Comparison of ENCODE assay signal across 8 cellular contexts in the genomic region with DNA sequence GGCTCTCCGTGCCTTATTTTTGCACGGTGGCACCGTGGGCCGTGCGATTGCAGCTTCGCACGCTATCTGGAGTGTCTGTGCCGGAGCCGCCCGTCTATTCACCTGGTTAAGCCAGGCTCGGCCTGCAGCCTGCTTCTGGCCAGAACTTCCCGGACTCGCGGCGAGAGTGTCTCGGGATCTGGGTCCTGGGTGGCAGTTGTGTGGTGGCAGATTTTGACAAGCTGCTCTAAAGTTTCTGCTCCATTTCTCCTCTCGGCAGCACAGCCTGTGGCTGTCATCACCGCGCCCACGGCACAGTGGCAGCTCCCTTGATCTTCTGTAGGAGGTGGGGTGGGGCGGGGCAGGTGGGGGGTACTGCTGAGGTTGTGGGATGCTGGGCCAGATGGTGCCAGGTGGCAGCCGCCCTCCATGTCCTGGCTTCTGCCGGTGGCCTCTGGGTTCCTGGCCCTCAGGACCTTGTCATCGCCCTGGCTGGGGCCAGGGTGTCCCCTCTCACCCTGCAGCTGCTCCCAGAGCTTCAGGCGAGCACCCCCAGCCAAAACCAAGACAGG. TPM values are rescaled to one million over a fixed set of nuclear protein-coding genes. Genes with fewer than 3 reads are reported as not detected.
DNase-seq lines count a peak whose midpoint lies in the region; FAIRE-seq and TF ChIP-seq lines count a peak whose summit lies in the region.

No MANE protein-coding gene starts in this region.

- no peak overlapping the region for H3K4me3 ChIP-seq in DOHH2 (ENCODE audit: low read length)
- H3K4me3 ChIP-seq in brain microvascular endothelial cell (ENCODE audit: low read depth, low read length): peak overlapping the region; percentile 67
- H3K4me3 ChIP-seq in liver (ENCODE audit: low read depth in 1 of 3, low read length in 3 of 3): peak overlapping the region in 1 of 3 donors; percentile 46

- peak overlapping the region; percentile 32; the same call in 1 of the 2 replicates for H3K4me2 ChIP-seq in DOHH2 (ENCODE audit: low read length)

- no peak overlapping the region for H3K9ac ChIP-seq in liver (ENCODE audit: low read depth in 1 of 2, low read length in 2 of 2)

- H3K27me3 ChIP-seq in DOHH2 (ENCODE audit: control insufficient read depth, low read length) (peaks cover 40% of the 10 kb centered on the region), brain microvascular endothelial cell (replicated peaks) (no peaks in the 10 kb centered on the region), liver (ENCODE audit: control insufficient read depth in 4 of 4, insufficient read depth in 4 of 4, low read length in 3 of 4) (peaks cover 0 to 22% (median 7%) of the 10 kb centered on the region in 4 donors)

- H3K4me1 ChIP-seq in DOHH2 (ENCODE audit: control insufficient read depth, low read length) (0 out of 2 replicates have a peak, but pooled peaks cover 3% of the 10 kb centered on the region), liver (ENCODE audit: control insufficient read depth in 4 of 4, insufficient read depth in 4 of 4, low read length in 3 of 4) (peaks cover 18 to 35% (median 22%) of the 10 kb centered on the region in 4 donors)

- H3K9me3 ChIP-seq in DOHH2 (ENCODE audit: control insufficient read depth, insufficient read depth, low read length) (no peaks in the 10 kb centered on the region), liver (ENCODE audit: control insufficient read depth in 4 of 4, low read length in 3 of 4) (no peaks in the 10 kb centered on the region)

- DNase-seq in NCI-H510A treated with DMSO at 0.1 percent for 48 hours (lab: John Stamatoyannopoulos, UW): peak; percentile 66
- no peak for DNase-seq in brain microvascular endothelial cell
- peak; percentile 18 for DNase-seq in stimulated activated naive CD4-positive, alpha-beta T cell treated with Interleukin-2 at 50 U/mL for 16 hours (lab: John Stamatoyannopoulos, UW)
- no peak for DNase-seq in urothelium cell line (ENCODE audit: low spot score)
- no peak for DNase-seq in glomerular visceral epithelial cell (ENCODE audit: extremely low spot score)
- no peak for DNase-seq in NAMALWA (ENCODE audit: low spot score)

- 12% methylated on average over 25 of the region's 25 CpGs for WGBS in liver

- H3F3A ChIP-seq in DOHH2 (ENCODE audit: control insufficient read depth, insufficient read depth): no peaks in the 10 kb centered on the region

- TF ChIP-seq CTCF in DOHH2 (IDR thresholded peaks at IDR 0.05; ENCODE audit: low read depth, low read length, poor library complexity, severe bottlenecking) (no peak), brain microvascular endothelial cell (IDR thresholded peaks at IDR 0.05; ENCODE audit: low read depth, low read length, missing control alignments) (no peak), liver (IDR thresholded peaks at IDR 0.05; ENCODE audit: low read depth, low read length, missing input control) (no peak)

- FAIRE-seq in urothelium cell line (lab: Jason Lieb, UNC): no peak

- no peaks in the 10 kb centered on the region for H3K9me2 ChIP-seq in DOHH2 (replicated peaks; ENCODE audit: control insufficient read depth, low read length)

- H3K36me3 ChIP-seq in DOHH2 (ENCODE audit: control insufficient read depth, low read length) (no peaks in the 10 kb centered on the region), brain microvascular endothelial cell (replicated peaks) (no peaks in the 10 kb centered on the region), liver (ENCODE audit: control insufficient read depth in 4 of 4, insufficient read depth in 3 of 4, low read depth in 1 of 4, low read length in 3 of 4) (no peaks in the 10 kb centered on the region)

- H3K27ac ChIP-seq in DOHH2 (ENCODE audit: low read depth, low read length) (no peak overlapping the region), brain microvascular endothelial cell (peak overlapping the region; percentile 35), liver (ENCODE audit: low read depth in 1 of 2, low read length in 2 of 2) (peak overlapping the region; percentile 7 to 61)

- no peaks in the 10 kb centered on the region for H4K20me1 ChIP-seq in DOHH2 (ENCODE audit: control insufficient read depth, insufficient read depth, low read depth, low read length)

- H3K79me2 ChIP-seq in DOHH2 (ENCODE audit: control insufficient read depth, low read length): no peaks in the 10 kb centered on the region

- TF ChIP-seq RAD21 in liver (IDR thresholded peaks at IDR 0.05): no peak

- in situ Hi-C loops in brain microvascular endothelial cell (cut with HindIII; ENCODE audit: low pct_ligation_motif_present, low sequenced_read_pairs): no loop called here

TF ChIP-seq in liver, 16 proteins besides CTCF, POLR2A, EP300 and RAD21:
- TF ChIP-seq NR2F2 (IDR thresholded peaks at IDR 0.05): no peak
- no peak for TF ChIP-seq JUND (IDR thresholded peaks at IDR 0.05)
- TF ChIP-seq FOXA2 (IDR thresholded peaks at IDR 0.05): no peak
- TF ChIP-seq, protein P1, sequence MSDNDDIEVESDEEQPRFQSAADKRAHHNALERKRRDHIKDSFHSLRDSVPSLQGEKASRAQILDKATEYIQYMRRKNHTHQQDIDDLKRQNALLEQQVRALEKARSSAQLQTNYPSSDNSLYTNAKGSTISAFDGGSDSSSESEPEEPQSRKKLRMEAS (IDR thresholded peaks at IDR 0.05): no peak
- no peak for TF ChIP-seq FOXA1 (IDR thresholded peaks at IDR 0.05)
- no peak for TF ChIP-seq EGR1 (IDR thresholded peaks at IDR 0.05; ENCODE audit: low read depth in 2 of 2)
- no peak for TF ChIP-seq HNF4G (IDR thresholded peaks at IDR 0.05)
- TF ChIP-seq, protein P2, sequence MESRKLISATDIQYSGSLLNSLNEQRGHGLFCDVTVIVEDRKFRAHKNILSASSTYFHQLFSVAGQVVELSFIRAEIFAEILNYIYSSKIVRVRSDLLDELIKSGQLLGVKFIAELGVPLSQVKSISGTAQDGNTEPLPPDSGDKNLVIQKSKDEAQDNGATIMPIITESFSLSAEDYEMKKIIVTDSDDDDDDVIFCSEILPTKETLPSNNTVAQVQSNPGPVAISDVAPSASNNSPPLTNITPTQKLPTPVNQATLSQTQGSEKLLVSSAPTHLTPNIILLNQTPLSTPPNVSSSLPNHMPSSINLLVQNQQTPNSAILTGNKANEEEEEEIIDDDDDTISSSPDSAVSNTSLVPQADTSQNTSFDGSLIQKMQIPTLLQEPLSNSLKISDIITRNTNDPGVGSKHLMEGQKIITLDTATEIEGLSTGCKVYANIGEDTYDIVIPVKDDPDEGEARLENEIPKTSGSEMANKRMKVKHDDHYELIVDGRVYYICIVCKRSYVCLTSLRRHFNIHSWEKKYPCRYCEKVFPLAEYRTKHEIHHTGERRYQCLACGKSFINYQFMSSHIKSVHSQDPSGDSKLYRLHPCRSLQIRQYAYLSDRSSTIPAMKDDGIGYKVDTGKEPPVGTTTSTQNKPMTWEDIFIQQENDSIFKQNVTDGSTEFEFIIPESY (IDR thresholded peaks at IDR 0.05): no peak
- TF ChIP-seq SP1 (IDR thresholded peaks at IDR 0.05): no peak
- no peak for TF ChIP-seq HNF4A (conservative IDR thresholded peaks at IDR 0.05)
- TF ChIP-seq, protein P3, sequence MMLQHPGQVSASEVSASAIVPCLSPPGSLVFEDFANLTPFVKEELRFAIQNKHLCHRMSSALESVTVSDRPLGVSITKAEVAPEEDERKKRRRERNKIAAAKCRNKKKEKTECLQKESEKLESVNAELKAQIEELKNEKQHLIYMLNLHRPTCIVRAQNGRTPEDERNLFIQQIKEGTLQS (IDR thresholded peaks at IDR 0.05): no peak
- no peak for TF ChIP-seq GABPA (IDR thresholded peaks at IDR 0.05 in 1 of 2, conservative IDR thresholded peaks at IDR 0.05 in 1 of 2)
- TF ChIP-seq RXRA (IDR thresholded peaks at IDR 0.05): no peak
- TF ChIP-seq, protein P4, sequence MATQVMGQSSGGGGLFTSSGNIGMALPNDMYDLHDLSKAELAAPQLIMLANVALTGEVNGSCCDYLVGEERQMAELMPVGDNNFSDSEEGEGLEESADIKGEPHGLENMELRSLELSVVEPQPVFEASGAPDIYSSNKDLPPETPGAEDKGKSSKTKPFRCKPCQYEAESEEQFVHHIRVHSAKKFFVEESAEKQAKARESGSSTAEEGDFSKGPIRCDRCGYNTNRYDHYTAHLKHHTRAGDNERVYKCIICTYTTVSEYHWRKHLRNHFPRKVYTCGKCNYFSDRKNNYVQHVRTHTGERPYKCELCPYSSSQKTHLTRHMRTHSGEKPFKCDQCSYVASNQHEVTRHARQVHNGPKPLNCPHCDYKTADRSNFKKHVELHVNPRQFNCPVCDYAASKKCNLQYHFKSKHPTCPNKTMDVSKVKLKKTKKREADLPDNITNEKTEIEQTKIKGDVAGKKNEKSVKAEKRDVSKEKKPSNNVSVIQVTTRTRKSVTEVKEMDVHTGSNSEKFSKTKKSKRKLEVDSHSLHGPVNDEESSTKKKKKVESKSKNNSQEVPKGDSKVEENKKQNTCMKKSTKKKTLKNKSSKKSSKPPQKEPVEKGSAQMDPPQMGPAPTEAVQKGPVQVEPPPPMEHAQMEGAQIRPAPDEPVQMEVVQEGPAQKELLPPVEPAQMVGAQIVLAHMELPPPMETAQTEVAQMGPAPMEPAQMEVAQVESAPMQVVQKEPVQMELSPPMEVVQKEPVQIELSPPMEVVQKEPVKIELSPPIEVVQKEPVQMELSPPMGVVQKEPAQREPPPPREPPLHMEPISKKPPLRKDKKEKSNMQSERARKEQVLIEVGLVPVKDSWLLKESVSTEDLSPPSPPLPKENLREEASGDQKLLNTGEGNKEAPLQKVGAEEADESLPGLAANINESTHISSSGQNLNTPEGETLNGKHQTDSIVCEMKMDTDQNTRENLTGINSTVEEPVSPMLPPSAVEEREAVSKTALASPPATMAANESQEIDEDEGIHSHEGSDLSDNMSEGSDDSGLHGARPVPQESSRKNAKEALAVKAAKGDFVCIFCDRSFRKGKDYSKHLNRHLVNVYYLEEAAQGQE (IDR thresholded peaks at IDR 0.05): no peak
- no peak for TF ChIP-seq TAF1 (conservative IDR thresholded peaks at IDR 0.05)
- no peak for TF ChIP-seq YY1 (IDR thresholded peaks at IDR 0.05)

RNA-seq across cellular contexts. Expression of a gene that starts 2.9 kb away (rescaled TPM):
- total RNA-seq in liver: under 1 TPM; 0.17 to 0.37 TPM
- under 1 TPM in 1 of 2 donors, not detected in 1; 0.24 TPM for polyA plus RNA-seq in liver

Comparison
In these comparisons a context has a peak if more than half of its experiments do, and no peak if none do; other contexts are left out.
1. DNase-seq: peak in NCI-H510A treated with DMSO at 0.1 percent for 48 hours (single experiment) and stimulated activated naive CD4-positive, alpha-beta T cell treated with Interleukin-2 at 50 U/mL for 16 hours (single experiment); none in brain microvascular endothelial cell (single experiment), urothelium cell line (single experiment), glomerular visceral epithelial cell (single experiment) and NAMALWA (single experiment).